Comparison of ENCODE assay signal across 21 cellular contexts in genomic region chr17:16981928-16982327, GRCh38. TPM values are rescaled to one million over a fixed set of nuclear protein-coding genes. Genes with fewer than 3 reads are reported as not detected.
DNase-seq lines count a peak whose midpoint lies in the region; ATAC-seq lines count a peak whose summit lies in the region.
"Had no signal": no experiment of that assay in that cellular context is flagged by ENCODE, and none has a peak within 500 bp of the region (broad histone marks: within the 10 kb centered on the region; RNA-seq: fewer than 3 reads in every experiment).

No MANE protein-coding gene starts in this region.

- DNase-seq in H7 (peak; percentile 41), ecto neural progenitor cell (ENCODE audit: low spot score) (peak; percentile 44), posterior vena cava (ENCODE audit: low spot score) (peak; percentile 60), KG1 (lab: John Stamatoyannopoulos, UW) (no peak)
- DNase-seq in activated CD4-positive, CD25-positive, alpha-beta regulatory T cell treated with anti-CD3 and anti-CD28 coated beads, Interleukin-2, amount 50 U/mL, for 72 hours, result no peak
- DNase-seq: C1 segment of cervical spinal cord; CD8-positive, alpha-beta memory T cell; NCI-H1436; NCI-H1930; NCI-H226; PC-3; SIG-M5 had no signal

- peak overlapping the region; percentile 84; the same call in 1 of the 2 replicates for H3K27ac ChIP-seq in BLaER1
- H3K27ac ChIP-seq: A549, RWPE1 had no signal

- intact Hi-C loops in posterior vena cava (cut with DNase I), result no loop called here

- no peaks in the 10 kb centered on the region for H4K20me1 ChIP-seq in BLaER1

- ATAC-seq in HG02852 (IDR thresholded peaks at IDR 0.05; ENCODE audit: unreplicated experiment), result no peak
- no peak for ATAC-seq in GM21737 (IDR thresholded peaks at IDR 0.05; ENCODE audit: unreplicated experiment)
- ATAC-seq: A549, PC-3, SK-N-SH treated with all-trans-retinoic acid at 6 μM for 48 hours had no signal

- H3K36me3 ChIP-seq in BLaER1 (no peaks in the 10 kb centered on the region), H7 (replicated peaks; ENCODE audit: control insufficient read depth, insufficient read depth, low read length) (no peaks in the 10 kb centered on the region)

- H3K4me3 ChIP-seq in BLaER1 (no peak overlapping the region), H7 (ENCODE audit: insufficient read depth, low read depth, low read length) (no peak overlapping the region)
- H3K4me3 ChIP-seq: A549 had no signal

- H3K27me3 ChIP-seq in BLaER1, result no peaks in the 10 kb centered on the region
- H3K27me3 ChIP-seq in H7 (ENCODE audit: control insufficient read depth, insufficient read depth, low read length), result no peaks in the 10 kb centered on the region

- no peaks in the 10 kb centered on the region for H3K9me3 ChIP-seq in BLaER1
- H3K9me3 ChIP-seq: A549 had no signal

- peaks cover 95% of the 10 kb centered on the region for H3K4me1 ChIP-seq in BLaER1

- H3K4me2 ChIP-seq in BLaER1, result peak overlapping the region; percentile 80
- H3K4me2 ChIP-seq: A549 had no signal

- peak overlapping the region; percentile 54 for H3K9ac ChIP-seq in BLaER1

RNA-seq across cellular contexts. Expression of gene TNFRSF13B, which starts 10.0 kb away (rescaled TPM):
- total RNA-seq in H7 (2014; rRNA removed; shearing (Covaris generic)), result 0.21 TPM in 1 of 2 replicates, not detected in the other
- total RNA-seq in posterior vena cava, result not detected
- total RNA-seq: CD8-positive, alpha-beta memory T cell; H1; HT-29; M059J; PC-3 had no signal

Comparison
In these comparisons a context has a peak if more than half of its experiments do, and no peak if none do; other contexts are left out.
1. DNase-seq: peak in H7 (single experiment), ecto neural progenitor cell (single experiment) and posterior vena cava (single experiment); none in activated CD4-positive, CD25-positive, alpha-beta regulatory T cell treated with anti-CD3 and anti-CD28 coated beads, Interleukin-2, amount 50 U/mL, for 72 hours (single experiment) and KG1 (single experiment).